ENCODE assay signal across 24 cellular contexts in the genomic region with DNA sequence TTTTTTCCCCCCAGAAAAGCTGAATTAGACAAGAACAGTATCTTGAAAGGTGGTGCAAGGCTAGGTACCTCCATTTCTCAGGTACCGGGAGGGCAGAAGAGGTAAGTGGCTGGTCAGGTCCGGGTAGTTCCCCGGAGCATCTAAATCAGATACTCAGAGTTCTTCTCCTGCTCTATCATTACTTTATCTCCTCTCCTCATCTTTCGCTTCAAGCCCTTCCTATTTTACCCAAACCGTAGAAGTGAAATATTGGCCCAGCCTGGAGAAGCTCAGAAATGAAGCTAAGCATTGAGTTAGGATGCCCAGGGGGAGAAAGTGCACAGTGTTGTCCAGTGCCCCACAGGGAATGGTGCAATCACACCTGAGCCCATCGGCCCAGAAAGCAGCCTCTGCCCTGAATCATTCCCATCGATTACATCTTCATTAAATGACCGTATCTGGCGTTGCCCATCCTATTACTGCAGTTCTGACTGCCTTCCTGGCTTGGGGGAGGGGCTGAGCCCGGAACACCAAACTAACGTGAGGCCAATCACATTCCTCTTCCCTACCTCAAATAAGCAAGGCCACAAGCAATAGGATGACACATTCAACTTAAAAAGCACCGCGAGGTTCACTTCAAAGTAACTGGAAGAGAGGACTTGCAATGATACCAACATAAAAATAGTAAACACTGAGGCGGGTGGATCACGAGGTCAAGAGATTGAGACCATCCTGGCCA.
DNase-seq lines count a peak whose midpoint lies in the region; ATAC-seq and TF ChIP-seq lines count a peak whose summit lies in the region.
"Had no signal": no experiment of that assay in that cellular context is flagged by ENCODE, and none has a peak within 500 bp of the region (broad histone marks: within the 10 kb centered on the region; RNA-seq: fewer than 3 reads in every experiment).

No MANE protein-coding gene starts in this region.

- H4K12ac ChIP-seq in trophoblast cell (ENCODE audit: low read depth, low read length) = no peak overlapping the region

- H3K27me3 Mint-ChIP-seq in WTC11 (ENCODE audit: low read depth) = no peaks in the 10 kb centered on the region

- no peak overlapping the region for H3K4ac ChIP-seq in trophoblast cell (ENCODE audit: low read depth, low read length)

- no peak overlapping the region for H2BK5ac ChIP-seq in trophoblast cell (ENCODE audit: low read depth, low read length, poor library complexity)

- no CpG with 5 or more reads among the region's 15 CpGs for WGBS in trophoblast cell (ENCODE audit: extremely low coverage, insufficient coverage, insufficient read length)

- no peaks in the 10 kb centered on the region for H3K27me3 ChIP-seq in trophoblast cell (ENCODE audit: insufficient read depth, low read length)

- H3K9me3 ChIP-seq in trophoblast cell (ENCODE audit: insufficient read depth, low read depth, low read length) = no peaks in the 10 kb centered on the region
- H3K9me3 ChIP-seq: mucosa of descending colon had no signal

- peaks cover 38 to 44% of the 10 kb centered on the region in 2 experiments for H3K4me1 ChIP-seq in trophoblast cell (ENCODE audit: control insufficient read depth in 1 of 2, insufficient read depth in 2 of 2, low read length in 2 of 2)

- peak overlapping the region; percentile 41 for H2AK5ac ChIP-seq in trophoblast cell (ENCODE audit: low read length)

- H3K9me3 Mint-ChIP-seq in WTC11 = no peaks in the 10 kb centered on the region
- H3K9me3 Mint-ChIP-seq: activated CD4-positive, alpha-beta memory T cell treated with anti-CD3 and anti-CD28 coated beads for 36 hours; activated T-helper 2 cell treated with anti-CD3 and anti-CD28 coated beads, Interferon-gamma antibody, Interleukin-2, Interleukin-4, amounts not matched to agents 10 μg/mL and 5 μg/mL and 100 μg/mL, durations not matched to agents 14 hours and 24 hours and 36 hours had no signal

- H4K8ac ChIP-seq in trophoblast cell (ENCODE audit: low read depth, low read length) = no peak overlapping the region

- peaks cover 17% of the 10 kb centered on the region for H3K79me2 ChIP-seq in trophoblast cell (ENCODE audit: control insufficient read depth, insufficient read depth, low read length, poor library complexity)

- H3K27ac ChIP-seq in trophoblast cell (ENCODE audit: low read depth, low read length) = peak overlapping the region; percentile 78
- H3K27ac ChIP-seq: SK-N-MC had no signal

- POLR2A ChIA-PET in WTC11 (lab: Charles Lee) = interaction anchor here (0.6 kb wide), 1 partner anchor 483 kb away, joined by 3 read pairs; no protein-coding TSS in a partner anchor

- CTCF ChIA-PET in WTC11 (lab: Charles Lee) = no interaction called here

- DNase-seq in ELF-1 (ENCODE audit: low read depth, low spot score) = peak; percentile 56
- no peak for DNase-seq in WTC11 (ENCODE audit: low spot score)
- no peak for DNase-seq in fibroblast of pulmonary artery (ENCODE audit: low read depth)
- peak; percentile 52 to 81 for DNase-seq in trophoblast cell
- DNase-seq in activated CD4-positive, alpha-beta T cell treated with anti-CD3 and anti-CD28 coated beads for 1 hour = no peak
- no peak for DNase-seq in epidermal melanocyte (ENCODE audit: insufficient read length, low spot score)
- DNase-seq in activated CD4-positive, CD25-positive, alpha-beta regulatory T cell treated with anti-CD3 and anti-CD28 coated beads, Interleukin-2, amount 50 U/mL, for 72 hours = no peak
- DNase-seq in HUDEP-2 (lab: John Stamatoyannopoulos, UW; ENCODE audit: unreplicated experiment in 76 of 76) = no peak
- DNase-seq: ACHN; activated CD4-positive, alpha-beta memory T cell treated with anti-CD3 and anti-CD28 coated beads for 36 hours; activated CD8-positive, alpha-beta memory T cell treated with anti-CD3 and anti-CD28 coated beads, Interleukin-2, amount 50 U/mL, for 48 hours; C1 segment of cervical spinal cord; effector CD8-positive, alpha-beta T cell; H7; mucosa of descending colon; NCI-H1048; NCI-H187 treated with DMSO at 0.1 percent for 48 hours; NCI-H69; RPMI8226; T-helper 2 cell had no signal

- H3K18ac ChIP-seq in trophoblast cell (ENCODE audit: low read length) = peak overlapping the region; percentile 54

- TF ChIP-seq CTCF in WTC11 (IDR thresholded peaks at IDR 0.05) (no peak), fibroblast of pulmonary artery (IDR thresholded peaks at IDR 0.05; ENCODE audit: low read length, missing control alignments) (no peak)

- H2AFZ ChIP-seq in trophoblast cell (ENCODE audit: insufficient read depth, low read length, poor library complexity) = no peak overlapping the region

- H3K4me3 ChIP-seq in fibroblast of pulmonary artery (replicated peaks; ENCODE audit: low read depth, low read length) (peak overlapping the region; percentile 17), trophoblast cell (ENCODE audit: low read depth, low read length) (no peak overlapping the region)
- H3K4me3 ChIP-seq: mucosa of descending colon, SK-N-MC, skin epidermis had no signal

- H3K36me3 ChIP-seq in trophoblast cell (ENCODE audit: control insufficient read depth in 1 of 2, insufficient read depth in 2 of 2, low read length in 2 of 2) = peaks cover 20 to 26% of the 10 kb centered on the region in 2 experiments

- H2BK120ac ChIP-seq in trophoblast cell (ENCODE audit: insufficient read depth, low read length, poor library complexity) = peak overlapping the region; percentile 50

- no peak overlapping the region for H3K9ac ChIP-seq in trophoblast cell (ENCODE audit: low read length)

- H3K79me1 ChIP-seq in trophoblast cell (ENCODE audit: low read length) = peaks cover 32% of the 10 kb centered on the region

- peak overlapping the region; percentile 53 for H4K91ac ChIP-seq in trophoblast cell (ENCODE audit: low read depth, low read length)

- no peak overlapping the region for H3K23ac ChIP-seq in trophoblast cell (ENCODE audit: low read length)

- H3K4me1 Mint-ChIP-seq in WTC11 = peaks cover 62% of the 10 kb centered on the region

- peak overlapping the region; percentile 72 for H3K27ac Mint-ChIP-seq in WTC11
- H3K27ac Mint-ChIP-seq: activated CD4-positive, alpha-beta memory T cell treated with anti-CD3 and anti-CD28 coated beads for 36 hours; activated naive CD8-positive, alpha-beta T cell; activated T-helper 2 cell treated with anti-CD3 and anti-CD28 coated beads, Interferon-gamma antibody, Interleukin-2, Interleukin-4, amounts not matched to agents 10 μg/mL and 5 μg/mL and 100 μg/mL, durations not matched to agents 14 hours and 24 hours and 36 hours had no signal

- no peak overlapping the region for H3K4me2 ChIP-seq in trophoblast cell (ENCODE audit: low read length)

- H3K36me3 Mint-ChIP-seq in WTC11 = peaks cover 14% of the 10 kb centered on the region
- H3K36me3 Mint-ChIP-seq: activated CD4-positive, alpha-beta memory T cell treated with anti-CD3 and anti-CD28 coated beads for 36 hours; activated naive CD8-positive, alpha-beta T cell had no signal

- H2BK12ac ChIP-seq in trophoblast cell (ENCODE audit: low read length) = no peak overlapping the region

- no peak overlapping the region for H3K4me3 Mint-ChIP-seq in WTC11
- H3K4me3 Mint-ChIP-seq: activated CD4-positive, alpha-beta memory T cell treated with anti-CD3 and anti-CD28 coated beads for 36 hours; activated naive CD8-positive, alpha-beta T cell had no signal

- no peak for ATAC-seq in WTC11
- ATAC-seq: mucosa of descending colon had no signal

- H3K14ac ChIP-seq in trophoblast cell (ENCODE audit: low read length) = peak overlapping the region; percentile 26

TF ChIP-seq in WTC11, 78 proteins besides CTCF, POLR2A, EP300 and RAD21 (continues in another document):
- TF ChIP-seq, protein P1, sequence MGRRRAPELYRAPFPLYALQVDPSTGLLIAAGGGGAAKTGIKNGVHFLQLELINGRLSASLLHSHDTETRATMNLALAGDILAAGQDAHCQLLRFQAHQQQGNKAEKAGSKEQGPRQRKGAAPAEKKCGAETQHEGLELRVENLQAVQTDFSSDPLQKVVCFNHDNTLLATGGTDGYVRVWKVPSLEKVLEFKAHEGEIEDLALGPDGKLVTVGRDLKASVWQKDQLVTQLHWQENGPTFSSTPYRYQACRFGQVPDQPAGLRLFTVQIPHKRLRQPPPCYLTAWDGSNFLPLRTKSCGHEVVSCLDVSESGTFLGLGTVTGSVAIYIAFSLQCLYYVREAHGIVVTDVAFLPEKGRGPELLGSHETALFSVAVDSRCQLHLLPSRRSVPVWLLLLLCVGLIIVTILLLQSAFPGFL (CRISPR knock-in tag; IDR thresholded peaks at IDR 0.05; ENCODE audit: borderline replicate concordance) = no peak
- no peak for TF ChIP-seq ESRRA (CRISPR knock-in tag; IDR thresholded peaks at IDR 0.05; ENCODE audit: borderline replicate concordance)
- TF ChIP-seq ZNF512 (CRISPR knock-in tag; IDR thresholded peaks at IDR 0.05; ENCODE audit: borderline replicate concordance) = no peak
- no peak for TF ChIP-seq ZNF281 (CRISPR knock-in tag; IDR thresholded peaks at IDR 0.05)

Comparison
In these comparisons a context has a peak if more than half of its experiments do, and no peak if none do; other contexts are left out.
1. DNase-seq: peak in ELF-1 (single experiment) and trophoblast cell (2 of 2); none in WTC11 (single experiment), fibroblast of pulmonary artery (single experiment), activated CD4-positive, alpha-beta T cell treated with anti-CD3 and anti-CD28 coated beads for 1 hour (single experiment), epidermal melanocyte (single experiment), activated CD4-positive, CD25-positive, alpha-beta regulatory T cell treated with anti-CD3 and anti-CD28 coated beads, Interleukin-2, amount 50 U/mL, for 72 hours (single experiment) and HUDEP-2 (0 of 76).